ENCODE assay signal across 8 cellular contexts in the genomic region with DNA sequence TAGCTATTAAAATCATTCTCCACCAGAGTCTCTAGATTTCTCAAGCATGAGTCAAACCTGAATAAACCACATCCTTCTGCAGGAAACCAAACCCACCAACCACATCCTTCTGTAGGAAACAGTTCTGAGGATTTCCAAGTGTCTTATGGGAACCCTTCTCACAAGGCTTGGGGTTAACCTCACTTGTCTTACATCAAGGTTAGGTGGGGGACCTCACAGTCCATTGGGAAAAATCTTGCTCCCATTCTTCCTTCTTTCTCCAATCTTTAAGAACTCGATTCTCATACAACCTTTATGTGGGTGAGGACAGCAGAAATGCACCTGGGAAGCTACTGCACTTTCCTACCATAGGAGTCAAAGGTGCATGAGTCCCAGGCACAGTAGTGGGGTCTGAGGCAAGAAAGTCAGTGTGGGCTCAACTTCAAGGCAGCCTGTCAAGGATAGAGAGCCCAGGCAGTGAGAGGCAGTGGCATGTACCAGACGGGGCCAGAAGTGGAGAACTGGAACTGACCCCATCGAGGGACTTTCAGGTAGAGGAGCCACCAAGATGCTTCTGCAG.
DNase-seq lines count a peak whose midpoint lies in the region; ATAC-seq and TF ChIP-seq lines count a peak whose summit lies in the region.

No MANE protein-coding gene starts in this region.

- peak overlapping the region; percentile 71 for H3K4me3 Mint-ChIP-seq in T-helper 2 cell treated with Interferon-gamma antibody and Interleukin-4, amounts not matched to agents 5 μg/mL and 100 μg/mL, for 36 hours

- H3K9me3 ChIP-seq in esophagus squamous epithelium, result no peaks in the 10 kb centered on the region

- H3K27ac Mint-ChIP-seq in T-helper 2 cell treated with Interferon-gamma antibody and Interleukin-4, amounts not matched to agents 5 μg/mL and 100 μg/mL, for 36 hours, result peak overlapping the region; percentile 19

- WGBS in esophagus squamous epithelium, 2 donors, result 67 to 79% methylated on average over 3 of the region's 3 CpGs

- no peak overlapping the region for H3K27ac ChIP-seq in esophagus squamous epithelium

- H3K27me3 ChIP-seq in esophagus squamous epithelium, result no peaks in the 10 kb centered on the region

- H3K4me1 ChIP-seq in esophagus squamous epithelium, result no peaks in the 10 kb centered on the region

- H3K27me3 Mint-ChIP-seq in T-helper 2 cell treated with Interferon-gamma antibody and Interleukin-4, amounts not matched to agents 5 μg/mL and 100 μg/mL, for 36 hours (ENCODE audit: low read depth), result peaks cover 20% of the 10 kb centered on the region

- ATAC-seq in GM19043 (IDR thresholded peaks at IDR 0.05; ENCODE audit: low read depth, unreplicated experiment) (peak; percentile 95), HG03175 (IDR thresholded peaks at IDR 0.05; ENCODE audit: unreplicated experiment) (peak; percentile 98)

- no peak for TF ChIP-seq CTCF in AG04449 (IDR thresholded peaks at IDR 0.05; ENCODE audit: insufficient read depth, low read length, missing control alignments)
- TF ChIP-seq CTCF in esophagus squamous epithelium (IDR thresholded peaks at IDR 0.05), result no peak

- POLR2A ChIA-PET in AG04449 (lab: Yijun Ruan, JAX), result no interaction called here

- DNase-seq in AG04449 (ENCODE audit: low read depth, low spot score) (peak; percentile 61), esophagus squamous epithelium (lab: John Stamatoyannopoulos, UW) (no peak), posterior cingulate gyrus (no peak)
- peak; percentile 80 for DNase-seq in T-helper 2 cell treated with Interferon-gamma antibody and Interleukin-4, amounts not matched to agents 5 μg/mL and 100 μg/mL, for 36 hours (ENCODE audit: low spot score)
- peak; percentile 41 for DNase-seq in effector CD4-positive, alpha-beta T cell
- peak; percentile 58 for DNase-seq in stimulated activated CD8-positive, alpha-beta memory T cell treated with anti-CD3 and anti-CD28 coated beads, Interleukin-4, amount 100 ng/mL, for 48 hours

- CTCF ChIA-PET in AG04449 (lab: Yijun Ruan, JAX), result interaction anchor here (1.0 kb wide), 1 partner anchor 374 kb away, joined by 4 read pairs; no protein-coding TSS in a partner anchor

- H3K4me1 Mint-ChIP-seq in T-helper 2 cell treated with Interferon-gamma antibody and Interleukin-4, amounts not matched to agents 5 μg/mL and 100 μg/mL, for 36 hours (ENCODE audit: low read depth), result peaks cover 55% of the 10 kb centered on the region

- no peaks in the 10 kb centered on the region for H3K36me3 ChIP-seq in esophagus squamous epithelium

- TF ChIP-seq POLR2A in esophagus squamous epithelium (IDR thresholded peaks at IDR 0.05), result no peak

- intact Hi-C loops in esophagus squamous epithelium (cut with DNase I) (no loop called here), posterior cingulate gyrus (cut with DNase I) (no loop called here)

- H3K9me3 Mint-ChIP-seq in T-helper 2 cell treated with Interferon-gamma antibody and Interleukin-4, amounts not matched to agents 5 μg/mL and 100 μg/mL, for 36 hours, result peaks cover 11% of the 10 kb centered on the region

- peaks cover 38% of the 10 kb centered on the region for H3K36me3 Mint-ChIP-seq in T-helper 2 cell treated with Interferon-gamma antibody and Interleukin-4, amounts not matched to agents 5 μg/mL and 100 μg/mL, for 36 hours (ENCODE audit: low read depth)

- H3K4me3 ChIP-seq in AG04449 (ENCODE audit: low read depth, low read length) (no peak overlapping the region), esophagus squamous epithelium (no peak overlapping the region)

Comparison
In these comparisons a context has a peak if more than half of its experiments do, and no peak if none do; other contexts are left out.
1. DNase-seq: peak in AG04449 (single experiment), T-helper 2 cell treated with Interferon-gamma antibody and Interleukin-4, amounts not matched to agents 5 μg/mL and 100 μg/mL, for 36 hours (single experiment), effector CD4-positive, alpha-beta T cell (single experiment) and stimulated activated CD8-positive, alpha-beta memory T cell treated with anti-CD3 and anti-CD28 coated beads, Interleukin-4, amount 100 ng/mL, for 48 hours (single experiment); none in esophagus squamous epithelium (single experiment) and posterior cingulate gyrus (0 of 10).